ENCODE assay signal across 8 cellular contexts in the genomic region with DNA sequence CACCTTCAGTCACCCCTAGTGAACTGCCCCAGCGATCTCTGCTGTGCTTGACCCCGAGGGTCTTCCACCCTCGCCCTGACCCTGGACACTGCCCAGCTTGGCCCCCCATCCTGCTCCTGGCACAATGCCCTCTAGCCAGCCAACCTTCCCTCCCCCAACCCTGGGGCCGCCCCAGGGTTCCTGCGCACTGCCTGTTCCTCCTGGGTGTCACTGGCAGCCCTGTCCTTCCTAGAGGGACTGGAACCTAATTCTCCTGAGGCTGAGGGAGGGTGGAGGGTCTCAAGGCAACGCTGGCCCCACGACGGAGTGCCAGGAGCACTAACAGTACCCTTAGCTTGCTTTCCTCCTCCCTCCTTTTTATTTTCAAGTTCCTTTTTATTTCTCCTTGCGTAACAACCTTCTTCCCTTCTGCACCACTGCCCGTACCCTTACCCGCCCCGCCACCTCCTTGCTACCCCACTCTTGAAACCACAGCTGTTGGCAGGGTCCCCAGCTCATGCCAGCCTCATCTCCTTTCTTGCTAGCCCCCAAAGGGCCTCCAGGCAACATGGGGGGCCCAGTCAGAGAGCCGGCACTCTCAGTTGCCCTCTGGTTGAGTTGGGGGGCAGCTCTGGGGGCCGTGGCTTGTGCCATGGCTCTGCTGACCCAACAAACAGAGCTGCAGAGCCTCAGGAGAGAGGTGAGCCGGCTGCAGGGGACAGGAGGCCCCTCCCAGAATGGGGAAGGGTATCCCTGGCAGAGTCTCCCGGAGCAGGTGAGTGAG. TPM values are rescaled to one million over a fixed set of nuclear protein-coding genes. Genes with fewer than 3 reads are reported as not detected.
DNase-seq lines count a peak whose midpoint lies in the region; ATAC-seq and TF ChIP-seq lines count a peak whose summit lies in the region.

A gene with protein sequence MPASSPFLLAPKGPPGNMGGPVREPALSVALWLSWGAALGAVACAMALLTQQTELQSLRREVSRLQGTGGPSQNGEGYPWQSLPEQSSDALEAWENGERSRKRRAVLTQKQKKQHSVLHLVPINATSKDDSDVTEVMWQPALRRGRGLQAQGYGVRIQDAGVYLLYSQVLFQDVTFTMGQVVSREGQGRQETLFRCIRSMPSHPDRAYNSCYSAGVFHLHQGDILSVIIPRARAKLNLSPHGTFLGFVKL (plus strand): TSS at position 207 of the 763 bp plus-strand sequence. CDS start 290 bp downstream, at position 497.

- no peak for DNase-seq in GM23248
- DNase-seq in SK-N-MC (ENCODE audit: low read depth, low spot score), result no peak
- no peak for DNase-seq in cardiac muscle cell (ENCODE audit: low read depth in 1 of 2, low spot score in 1 of 2)
- no peak for DNase-seq in renal cortical epithelial cell (ENCODE audit: low read depth)
- DNase-seq in SK-N-DZ (ENCODE audit: low spot score), result no peak
- DNase-seq in COR-L47 (lab: John Stamatoyannopoulos, UW), result no peak

- 32% methylated on average over 16 of the region's 16 CpGs for WGBS in GM23248 (ENCODE audit: low coverage in 1 of 2, low lambda C conversion rate in 2 of 2, missing lambda C conversion rate in 2 of 2), 2 experiments

- peak within 1 kb of the TSS; percentile 81 for H3K9ac ChIP-seq in GM23248
- peak within 1 kb of the TSS; percentile 66 for H3K9ac ChIP-seq in SK-N-MC (ENCODE audit: insufficient read length)

- H3K36me3 ChIP-seq in GM23248 (ENCODE audit: low read depth) (no peaks in the 10 kb centered on the region), SK-N-MC (ENCODE audit: insufficient read depth, low read length) (peaks cover 4% of the 10 kb centered on the region; the same call in 1 of the 2 replicates), cardiac muscle cell (peaks cover 5% of the 10 kb centered on the region)

- H3F3A ChIP-seq in GM23248 (ENCODE audit: insufficient read depth), result no peaks in the 10 kb centered on the region

- peaks cover 23% of the 10 kb centered on the region for H3K79me2 ChIP-seq in GM23248 (ENCODE audit: insufficient read depth)

- H3K27me3 ChIP-seq in GM23248 (replicated peaks; ENCODE audit: insufficient read depth) (no peaks in the 10 kb centered on the region), cardiac muscle cell (no peaks in the 10 kb centered on the region)

- H3K4me3 ChIP-seq in GM23248 (peak within 1 kb of the TSS; percentile 4), SK-N-MC (0 out of 2 replicates have a peak within 1 kb of the TSS, but pooled peaks have one; percentile 15), cardiac muscle cell (no peak within 1 kb of the TSS)

- ATAC-seq in GM18873 (IDR thresholded peaks at IDR 0.05; ENCODE audit: low FRiP score, unreplicated experiment) (no peak), GM18498 (IDR thresholded peaks at IDR 0.05; ENCODE audit: unreplicated experiment) (no peak)

- H3K4me1 ChIP-seq in GM23248 (ENCODE audit: insufficient read depth) (peaks cover 22% of the 10 kb centered on the region), cardiac muscle cell (ENCODE audit: low read depth) (peaks cover 20% of the 10 kb centered on the region)

- no peaks in the 10 kb centered on the region for H3K9me2 ChIP-seq in GM23248 (ENCODE audit: insufficient read depth)

- H3K4me2 ChIP-seq in GM23248 (ENCODE audit: unreplicated experiment), result peak within 1 kb of the TSS; percentile 62

- no peaks in the 10 kb centered on the region for H4K20me1 ChIP-seq in GM23248 (ENCODE audit: insufficient read depth)

- H3K9me3 ChIP-seq in GM23248 (ENCODE audit: low read depth) (no peaks in the 10 kb centered on the region), SK-N-MC (ENCODE audit: low read depth, low read length) (no peaks in the 10 kb centered on the region), cardiac muscle cell (ENCODE audit: low read depth) (no peaks in the 10 kb centered on the region)

- no peak within 1 kb of the TSS for H3K27ac ChIP-seq in GM23248
- H3K27ac ChIP-seq in SK-N-MC, result peak within 1 kb of the TSS; percentile 60
- peak within 1 kb of the TSS; percentile 53 for H3K27ac ChIP-seq in cardiac muscle cell

- no peak for TF ChIP-seq CTCF in cardiac muscle cell (IDR thresholded peaks at IDR 0.05; ENCODE audit: low read depth, low read length)

- in situ Hi-C loops in GM23248 (cut with MboI), result no loop called here

- H2AFZ ChIP-seq in GM23248, result peak within 1 kb of the TSS; percentile 97

RNA-seq across cellular contexts. Expression of the gene that starts here (rescaled TPM):
- 1.5 TPM in 1 of 2 replicates, not detected in the other for total RNA-seq in GM23248 (2014; rRNA removed; shearing (Covaris generic))
- 1.4 and 2.0 TPM in 2 replicates for polyA plus RNA-seq in GM23248 (2016; fragmentation: Nextera tagmentation; extraction: Ambion mirVana)
- 3.1 and 7.4 TPM in 2 replicates for total RNA-seq in cardiac muscle cell
- polyA plus RNA-seq in cardiac muscle cell, result 2.5 and 3.9 TPM in 2 replicates
- total RNA-seq in renal cortical epithelial cell, result 22.1 and 31.9 TPM in 2 replicates
- polyA plus RNA-seq in SK-N-DZ (2014; cell fraction: cytosol; rRNA removed), result 1.4 TPM in 2 replicates
- 4.9 and 5.4 TPM in 2 replicates for polyA plus RNA-seq in SK-N-DZ (2014; cell fraction: nucleus; rRNA removed)
